Comparison of ENCODE assay signal across 1 cellular context in genomic region chr17:19507673-19508326, GRCh38.
A peak's percentile ranks its signal among the peaks of the same experiment; 100 is the strongest.
TF ChIP-seq lines count a peak whose summit lies in the region.

No MANE protein-coding gene starts in this region.

TF ChIP-seq in HepG2, 621 proteins besides CTCF, POLR2A, EP300 and RAD21 (continued from another document and continues in another):
- TF ChIP-seq NFE2 (CRISPR knock-in tag; IDR thresholded peaks at IDR 0.05), result no peak
- peak; percentile 23; the same call in 1 of the 2 replicates for TF ChIP-seq SOX5 (CRISPR knock-in tag; IDR thresholded peaks at IDR 0.05; ENCODE audit: borderline replicate concordance)
- peak; percentile 76 for TF ChIP-seq ZNF687 (CRISPR knock-in tag; IDR thresholded peaks at IDR 0.05)
- TF ChIP-seq ZNF3 (CRISPR knock-in tag; IDR thresholded peaks at IDR 0.05), result no peak
- TF ChIP-seq FOXP1 (IDR thresholded peaks at IDR 0.05), result no peak
- TF ChIP-seq FOXP1 (CRISPR knock-in tag; IDR thresholded peaks at IDR 0.05), result 0 out of 2 replicates have a peak, but pooled peaks have one; percentile 27
- no peak for TF ChIP-seq U2AF1 (optimal IDR thresholded peaks at IDR 0.05; ENCODE audit: low read depth, low read length)
- TF ChIP-seq EZH2 (conservative IDR thresholded peaks at IDR 0.05; ENCODE audit: low read depth, low read length), result no peak
- TF ChIP-seq ATAD3A (CRISPR knock-in tag; IDR thresholded peaks at IDR 0.05), result no peak
- TF ChIP-seq MEIS1 (CRISPR knock-in tag; IDR thresholded peaks at IDR 0.05; ENCODE audit: borderline replicate concordance), result peak; percentile 30; the same call in 1 of the 2 replicates
- TF ChIP-seq SAFB2 (CRISPR knock-in tag; IDR thresholded peaks at IDR 0.05; ENCODE audit: borderline replicate concordance, low read depth), result no peak
- peak; percentile 67; the same call in 1 of the 2 replicates for TF ChIP-seq PHF21A (CRISPR knock-in tag; IDR thresholded peaks at IDR 0.05)
- no peak for TF ChIP-seq TCF7 (IDR thresholded peaks at IDR 0.05; ENCODE audit: low read depth)
- no peak for TF ChIP-seq RAD51 (IDR thresholded peaks at IDR 0.05; ENCODE audit: borderline replicate concordance)
- TF ChIP-seq ZNF354B (CRISPR knock-in tag; IDR thresholded peaks at IDR 0.05), result no peak
- no peak for TF ChIP-seq NBN (conservative IDR thresholded peaks at IDR 0.05)
- no peak for TF ChIP-seq CBX2 (IDR thresholded peaks at IDR 0.05; ENCODE audit: low read depth, low read length)
- TF ChIP-seq CBX2 (CRISPR knock-in tag; IDR thresholded peaks at IDR 0.05; ENCODE audit: low read depth), result no peak
- no peak for TF ChIP-seq BCLAF1 (IDR thresholded peaks at IDR 0.05)
- no peak; the same call in 1 of the 2 replicates for TF ChIP-seq KAT8 (CRISPR knock-in tag; IDR thresholded peaks at IDR 0.05)
- TF ChIP-seq ZC3H4 (CRISPR knock-in tag; IDR thresholded peaks at IDR 0.05; ENCODE audit: borderline replicate concordance), result no peak
- TF ChIP-seq IRX3 (CRISPR knock-in tag; IDR thresholded peaks at IDR 0.05; ENCODE audit: borderline replicate concordance, low read depth), result no peak
- TF ChIP-seq ZZZ3 (CRISPR knock-in tag; IDR thresholded peaks at IDR 0.05; ENCODE audit: borderline replicate concordance), result no peak
- TF ChIP-seq FOSL2 (CRISPR knock-in tag; IDR thresholded peaks at IDR 0.05), result peak; percentile 69
- peak; percentile 87 for TF ChIP-seq ZBTB26 (CRISPR knock-in tag; IDR thresholded peaks at IDR 0.05; ENCODE audit: borderline replicate concordance)
- 0 out of 2 replicates have a peak, but pooled peaks have one; percentile 22 for TF ChIP-seq DPF2 (CRISPR knock-in tag; IDR thresholded peaks at IDR 0.05; ENCODE audit: borderline replicate concordance, low read depth)
- TF ChIP-seq TCF12 (IDR thresholded peaks at IDR 0.05), result no peak
- no peak; the same call in 1 of the 2 replicates for TF ChIP-seq TCF12 (CRISPR knock-in tag; IDR thresholded peaks at IDR 0.05)
- no peak for TF ChIP-seq ZNF674 (CRISPR knock-in tag; IDR thresholded peaks at IDR 0.05; ENCODE audit: low read depth)
- peak; percentile 48 for TF ChIP-seq KDM1A (CRISPR knock-in tag; IDR thresholded peaks at IDR 0.05)
- no peak for TF ChIP-seq NFYC (CRISPR knock-in tag; IDR thresholded peaks at IDR 0.05)
- TF ChIP-seq HOXA5 (CRISPR knock-in tag; IDR thresholded peaks at IDR 0.05), result peak; percentile 56; the same call in 1 of the 2 replicates
- TF ChIP-seq ZSCAN21 (CRISPR knock-in tag; IDR thresholded peaks at IDR 0.05; ENCODE audit: borderline replicate concordance), result no peak
- no peak for TF ChIP-seq ZNF776 (CRISPR knock-in tag; IDR thresholded peaks at IDR 0.05)
- no peak for TF ChIP-seq ZNF138 (CRISPR knock-in tag; IDR thresholded peaks at IDR 0.05; ENCODE audit: low read depth)
- no peak for TF ChIP-seq ATRX (CRISPR knock-in tag; IDR thresholded peaks at IDR 0.05; ENCODE audit: borderline replicate concordance)
- no peak for TF ChIP-seq ZNF550 (CRISPR knock-in tag; IDR thresholded peaks at IDR 0.05; ENCODE audit: borderline replicate concordance)
- no peak for TF ChIP-seq ZFP82 (CRISPR knock-in tag; IDR thresholded peaks at IDR 0.05; ENCODE audit: borderline replicate concordance)
- no peak for TF ChIP-seq ZFP36 (IDR thresholded peaks at IDR 0.05; ENCODE audit: borderline replicate concordance, low read depth, low read length, partially characterized antibody)
- TF ChIP-seq POGZ (CRISPR knock-in tag; IDR thresholded peaks at IDR 0.05), result peak; percentile 69; the same call in 1 of the 2 replicates
- TF ChIP-seq KDM5A (IDR thresholded peaks at IDR 0.05; ENCODE audit: borderline replicate concordance, low read length), result no peak; the same call in 1 of the 2 replicates
- no peak for TF ChIP-seq CSRNP2 (CRISPR knock-in tag; conservative IDR thresholded peaks at IDR 0.05; ENCODE audit: low read depth)
- no peak for TF ChIP-seq ZNF562 (CRISPR knock-in tag; IDR thresholded peaks at IDR 0.05; ENCODE audit: borderline replicate concordance)
- no peak for TF ChIP-seq HIC2 (CRISPR knock-in tag; IDR thresholded peaks at IDR 0.05; ENCODE audit: low read depth)
- TF ChIP-seq EEA1 (CRISPR knock-in tag; IDR thresholded peaks at IDR 0.05; ENCODE audit: borderline replicate concordance), result no peak
- TF ChIP-seq ZNF121 (CRISPR knock-in tag; IDR thresholded peaks at IDR 0.05), result no peak; the same call in 1 of the 2 replicates
- no peak for TF ChIP-seq NFE2L2 (IDR thresholded peaks at IDR 0.05; ENCODE audit: low read length)
- TF ChIP-seq ZBTB21 (CRISPR knock-in tag; IDR thresholded peaks at IDR 0.05), result no peak
- TF ChIP-seq TERF1 (CRISPR knock-in tag; IDR thresholded peaks at IDR 0.05), result no peak
- no peak for TF ChIP-seq MXD4 (CRISPR knock-in tag; IDR thresholded peaks at IDR 0.05)
- TF ChIP-seq MTF2 (CRISPR knock-in tag; IDR thresholded peaks at IDR 0.05; ENCODE audit: borderline replicate concordance), result no peak
- TF ChIP-seq FOXO1 (CRISPR knock-in tag; IDR thresholded peaks at IDR 0.05), result 0 out of 2 replicates have a peak, but pooled peaks have one; percentile 39
- peak; percentile 25; the same call in 1 of the 2 replicates for TF ChIP-seq SP5 (CRISPR knock-in tag; IDR thresholded peaks at IDR 0.05; ENCODE audit: borderline replicate concordance, low read depth)
- TF ChIP-seq ZNF574 (CRISPR knock-in tag; IDR thresholded peaks at IDR 0.05), result peak; percentile 77
- TF ChIP-seq HES4 (CRISPR knock-in tag; IDR thresholded peaks at IDR 0.05; ENCODE audit: borderline replicate concordance), result 0 out of 2 replicates have a peak, but pooled peaks have one; percentile 64
- TF ChIP-seq ZFY (CRISPR knock-in tag; IDR thresholded peaks at IDR 0.05), result no peak
- peak; percentile 39; the same call in 1 of the 2 replicates for TF ChIP-seq ARNT2 (CRISPR knock-in tag; IDR thresholded peaks at IDR 0.05; ENCODE audit: low read depth)
- TF ChIP-seq FOXA1 (IDR thresholded peaks at IDR 0.05), result no peak
- no peak for TF ChIP-seq FOXA1 (CRISPR knock-in tag; IDR thresholded peaks at IDR 0.05)
- no peak for TF ChIP-seq ZBTB1 (CRISPR knock-in tag; IDR thresholded peaks at IDR 0.05; ENCODE audit: borderline replicate concordance)
- TF ChIP-seq ZNF775 (CRISPR knock-in tag; IDR thresholded peaks at IDR 0.05; ENCODE audit: borderline replicate concordance), result no peak; the same call in 1 of the 2 replicates
